Comparison of ENCODE assay signal across 8 cellular contexts in the genomic region with DNA sequence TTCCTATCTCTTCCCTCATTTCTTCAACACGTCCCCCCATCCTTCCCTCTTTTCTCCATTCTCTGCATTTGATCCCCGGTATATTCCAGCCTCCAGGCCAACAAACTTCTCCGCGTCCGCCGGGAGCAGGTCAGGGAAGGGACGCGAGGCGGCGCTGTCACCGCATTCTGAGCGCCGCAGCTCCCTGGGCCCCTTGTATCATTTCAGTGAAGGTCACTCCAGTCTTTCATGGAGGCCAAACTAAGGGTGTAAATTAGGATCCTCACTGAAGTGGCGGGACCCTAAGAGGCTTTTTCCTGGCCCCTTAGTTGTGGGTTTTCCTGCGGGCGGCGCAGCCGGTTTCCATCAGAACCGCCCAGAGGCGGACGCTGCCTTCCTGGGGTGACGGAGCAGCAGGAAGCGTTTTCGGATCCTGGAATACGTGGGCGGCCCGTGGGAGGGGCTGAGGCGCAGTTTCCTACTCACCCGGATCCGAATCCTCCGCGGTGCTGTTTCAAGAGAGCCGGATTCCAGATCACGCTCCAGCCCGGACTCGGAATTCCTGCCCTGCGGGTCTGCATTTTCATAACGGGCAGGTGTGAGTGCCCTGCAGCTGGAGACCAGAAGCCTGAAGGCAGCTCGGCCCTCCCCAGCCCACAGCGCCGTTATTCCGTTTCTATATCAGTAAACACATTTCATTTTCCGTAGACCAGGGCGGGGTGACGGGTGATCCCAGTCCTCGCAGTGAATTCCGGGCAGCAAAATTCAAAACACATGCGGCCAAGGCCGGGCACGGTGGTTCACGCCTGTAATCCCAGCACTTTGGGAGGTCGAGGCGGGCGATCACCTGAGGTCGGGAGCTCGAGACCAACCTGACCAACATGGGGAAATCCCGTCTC. TPM values are rescaled to one million over a fixed set of nuclear protein-coding genes. Genes with fewer than 3 reads are reported as not detected.
A peak's percentile ranks its signal among the peaks of the same experiment; 100 is the strongest.
DNase-seq lines count a peak whose midpoint lies in the region; ATAC-seq, FAIRE-seq and TF ChIP-seq lines count a peak whose summit lies in the region.

No MANE protein-coding gene starts in this region.

- in situ Hi-C loops in KBM-7 (cut with MboI; ENCODE audit: low pct_unique_long_range_greater_than_20kb, low sequenced_read_pairs), result no loop called here
- in situ Hi-C loops in K562 (cut with MboI), result loop anchor here (5.0 kb wide), 2 partner anchors 42 to 202 kb away; no protein-coding TSS in a partner anchor

- H3K79me2 ChIP-seq in K562 (ENCODE audit: control insufficient read depth, insufficient read depth, low read length), result peaks cover 43% of the 10 kb centered on the region

- H3K36me3 ChIP-seq in K562 (ENCODE audit: control insufficient read depth, insufficient read depth, low read length), result no peaks in the 10 kb centered on the region
- H3K36me3 ChIP-seq in psoas muscle (ENCODE audit: insufficient read depth in 1 of 2, low read depth in 1 of 2), result no peaks in the 10 kb centered on the region

- peak overlapping the region; percentile 92 for H2AFZ ChIP-seq in K562 (ENCODE audit: low read depth, low read length)

- TF ChIP-seq CTCF in GM12873 (IDR thresholded peaks at IDR 0.05; ENCODE audit: insufficient read depth, low read depth, low read length, missing control alignments), result peak; percentile 92
- peak; percentile 96 to 99 (median 96) for TF ChIP-seq CTCF in K562 (IDR thresholded peaks at IDR 0.05 in 2 of 3, conservative IDR thresholded peaks at IDR 0.05 in 1 of 3; ENCODE audit: insufficient read depth in 2 of 3, low read depth in 1 of 3, low read length in 3 of 3)
- TF ChIP-seq CTCF in psoas muscle (IDR thresholded peaks at IDR 0.05), result peak; percentile 77

- no peaks in the 10 kb centered on the region for H3K9me3 ChIP-seq in K562 (replicated peaks; ENCODE audit: control insufficient read depth, insufficient read depth, low read depth, low read length)
- H3K9me3 ChIP-seq in psoas muscle, result no peaks in the 10 kb centered on the region

- BruUV-seq in K562 (replicated peaks; lab: Mats Ljungman, UMichigan), result TSS peak; percentile 64

- peak; percentile 79 for TF ChIP-seq POLR2A in K562 (conservative IDR thresholded peaks at IDR 0.05)

- H3K27me3 ChIP-seq in K562 (ENCODE audit: control insufficient read depth in 2 of 2, insufficient read depth in 2 of 2, low read length in 2 of 2) (no peaks in the 10 kb centered on the region), psoas muscle (ENCODE audit: insufficient read depth in 3 of 3, low read length in 2 of 3) (no peaks in the 10 kb centered on the region)

- H3K4me3 ChIP-seq in K562, result peak overlapping the region; percentile 51
- H3K4me3 ChIP-seq in psoas muscle, result peak overlapping the region; percentile 75

- ATAC-seq in K562 (peak; percentile 64), psoas muscle (peak; percentile 71 to 82 (median 78)), HG02870 (IDR thresholded peaks at IDR 0.05; ENCODE audit: unreplicated experiment) (no peak), HG02763 (IDR thresholded peaks at IDR 0.05; ENCODE audit: unreplicated experiment) (no peak)

- H3K27ac ChIP-seq in K562 (ENCODE audit: extremely low read depth, low read depth, low read length) (peak overlapping the region; percentile 87), psoas muscle (peak overlapping the region; percentile 85)

- FAIRE-seq in K562 (lab: Jason Lieb, UNC), result peak; percentile 70

- intact Hi-C loops in K562 (cut with micrococcal nuclease), result loop anchor here (1.0 to 5.0 kb wide), 4 partner anchors 41 to 197 kb away; a partner anchor contains a TSS
- intact Hi-C loops in psoas muscle (cut with DNase I), result loop anchor here (2.0 kb wide), 2 partner anchors 41 to 43 kb away; no protein-coding TSS in a partner anchor

- under 1% methylated on average over 57 of the region's 57 CpGs for WGBS in K562 (ENCODE audit: insufficient coverage, low coverage, missing lambda C conversion rate)
- WGBS in psoas muscle, 3 donors, result 0% methylated on average over 57 of the region's 57 CpGs

- no peaks in the 10 kb centered on the region; the same call in 1 of the 2 replicates for H4K20me1 ChIP-seq in K562 (replicated peaks; ENCODE audit: control insufficient read depth, insufficient read depth, low read length)

- TF ChIP-seq RAD21 in K562 (CRISPR knock-in tag; conservative IDR thresholded peaks at IDR 0.05 in 1 of 2, IDR thresholded peaks at IDR 0.05 in 1 of 2), result peak; percentile 86 to 89

- CTCF ChIA-PET in K562 (lab: Yijun Ruan, JAX; ENCODE audit: low intra/inter-chr PET ratio), result interaction anchor here (0.6 to 5.5 kb wide), 5 partner anchors 43 to 867 kb away, joined by 3 to 68 read pairs (median 5); no protein-coding TSS in a partner anchor

- TF ChIP-seq EP300 in K562 (IDR thresholded peaks at IDR 0.05; ENCODE audit: low read length), result no peak

- no peaks in the 10 kb centered on the region for H3K9me1 ChIP-seq in K562 (ENCODE audit: control insufficient read depth, insufficient read depth, low read length)

- peaks cover 46% of the 10 kb centered on the region in 2 experiments for H3K4me1 ChIP-seq in K562 (replicated peaks in 1 of 2; ENCODE audit: control insufficient read depth in 2 of 2, insufficient read depth in 2 of 2, low read length in 2 of 2)
- H3K4me1 ChIP-seq in psoas muscle, result peaks cover 21% of the 10 kb centered on the region

- peak overlapping the region; percentile 81 for H3K4me2 ChIP-seq in K562 (ENCODE audit: insufficient read depth, low read length)

- H3K9ac ChIP-seq in K562 (ENCODE audit: insufficient read depth in 1 of 2, low read depth in 2 of 2, low read length in 2 of 2), result peak overlapping the region; percentile 81 to 98

- POLR2A ChIA-PET in K562 (lab: Yijun Ruan, JAX), result interaction anchor here (0.6 to 2.7 kb wide), 8 partner anchors 15 to 42 kb away, joined by 3 to 8 read pairs (median 3); no protein-coding TSS in a partner anchor

- peak; percentile 93 for DNase-seq in KBM-7
- DNase-seq in T-helper 9 cell, result peak; percentile 46
- DNase-seq in K562 (ENCODE audit: extremely low read depth in 1 of 4, low spot score in 3 of 4), result peak; percentile 80 to 94 (median 84)
- DNase-seq in hippocampal formation (lab: John Stamatoyannopoulos, UW), result peak; percentile 50 to 67
- DNase-seq in psoas muscle, result peak; percentile 91 to 93

TF ChIP-seq in K562, 482 proteins besides CTCF, POLR2A, EP300 and RAD21 (continues in another document):
- TF ChIP-seq, protein P1, sequence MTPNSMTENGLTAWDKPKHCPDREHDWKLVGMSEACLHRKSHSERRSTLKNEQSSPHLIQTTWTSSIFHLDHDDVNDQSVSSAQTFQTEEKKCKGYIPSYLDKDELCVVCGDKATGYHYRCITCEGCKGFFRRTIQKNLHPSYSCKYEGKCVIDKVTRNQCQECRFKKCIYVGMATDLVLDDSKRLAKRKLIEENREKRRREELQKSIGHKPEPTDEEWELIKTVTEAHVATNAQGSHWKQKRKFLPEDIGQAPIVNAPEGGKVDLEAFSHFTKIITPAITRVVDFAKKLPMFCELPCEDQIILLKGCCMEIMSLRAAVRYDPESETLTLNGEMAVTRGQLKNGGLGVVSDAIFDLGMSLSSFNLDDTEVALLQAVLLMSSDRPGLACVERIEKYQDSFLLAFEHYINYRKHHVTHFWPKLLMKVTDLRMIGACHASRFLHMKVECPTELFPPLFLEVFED (CRISPR knock-in tag; conservative IDR thresholded peaks at IDR 0.05), result peak; percentile 93

RNA-seq across cellular contexts. Expression of a gene that starts 3.6 kb away (rescaled TPM):
- 35.0 and 75.6 TPM in 2 replicates for total RNA-seq in K562 (2011; cell fraction: chromatin; rRNA removed; ENCODE audit: low replicate concordance)
- 77.2 and 77.4 TPM in 2 replicates for total RNA-seq in K562 (2011; cell fraction: nucleolus; rRNA removed)
- 59.2 and 67.5 TPM in 2 replicates for total RNA-seq in K562 (2011; cell fraction: nucleoplasm; rRNA removed)
- total RNA-seq in K562 (2014; rRNA removed), result 22.0 and 25.4 TPM in 2 replicates
- total RNA-seq in K562 (2014; rRNA removed; fragmentation: Illumina TruSeq; extraction: Trizol), result 13.6 and 16.1 TPM in 2 replicates
- 16.1 and 16.7 TPM in 2 replicates for total RNA-seq in K562 (2015; rRNA removed; fragmentation: Illumina TruSeq; extraction: Trizol)
- total RNA-seq in K562 (2021), result 11.4 and 11.8 TPM in 2 replicates
- 24.6 and 32.7 TPM in 2 replicates for polyA plus RNA-seq in K562 (2011; rRNA removed)
- polyA plus RNA-seq in K562 (2011; cell fraction: cytosol; rRNA removed), result 27.7 and 40.0 TPM in 2 replicates
- polyA plus RNA-seq in K562 (2011; cell fraction: nucleus; rRNA removed), result 50.2 and 51.7 TPM in 2 replicates
- polyA plus RNA-seq in K562 (2012), result 14.4 and 20.5 TPM in 2 replicates
- 19.5 and 19.6 TPM in 2 replicates for polyA plus RNA-seq in K562 (2014; fragmentation: Illumina TruSeq; extraction: Trizol)
- polyA plus RNA-seq in K562 (2014; fragmentation: Nextera tagmentation; extraction: Ambion mirVana), result 10 to 100 TPM; 13.5 to 18.0 TPM
- 15.3 and 20.2 TPM in 2 replicates for polyA plus RNA-seq in K562 (2014; rRNA removed)
- polyA minus RNA-seq in K562 (2011; rRNA and poly(A)+ RNA removed), result 26.3 and 28.2 TPM in 2 replicates
- 12.5 and 16.1 TPM in 2 replicates for polyA minus RNA-seq in K562 (2011; cell fraction: cytosol; rRNA and poly(A)+ RNA removed)
- 8.2 and 14.7 TPM in 2 replicates for polyA minus RNA-seq in K562 (2011; cell fraction: nucleus; rRNA and poly(A)+ RNA removed)
- total RNA-seq in psoas muscle, result 1 to 10 TPM; 2.7 to 5.7 (median 4.2) TPM
- polyA plus RNA-seq in psoas muscle, result 1 to 10 TPM; 4.1 to 5.7 (median 5.0) TPM

RNA-seq across cellular contexts. Expression of a gene that starts 42.8 kb away (rescaled TPM):
- total RNA-seq in K562 (2011; cell fraction: chromatin; rRNA removed; ENCODE audit: low replicate concordance), result 1.2 TPM in 1 of 2 replicates, not detected in the other
- total RNA-seq in K562 (2011; cell fraction: nucleolus; rRNA removed), result 4.2 and 5.5 TPM in 2 replicates
- 0.59 and 0.69 TPM in 2 replicates for total RNA-seq in K562 (2011; cell fraction: nucleoplasm; rRNA removed)
- total RNA-seq in K562 (2014; rRNA removed) (0.24 and 0.41 TPM in 2 replicates), K562 (2014; rRNA removed; fragmentation: Illumina TruSeq; extraction: Trizol) (not detected in 2 replicates), K562 (2015; rRNA removed; fragmentation: Illumina TruSeq; extraction: Trizol) (0.65 and 1.4 TPM in 2 replicates), K562 (2021) (9.7 and 11.5 TPM in 2 replicates), psoas muscle (100 to 1,000 TPM; 185 to 402 (median 277) TPM)
- polyA plus RNA-seq in K562 (2011; rRNA removed) (0.31 and 0.98 TPM in 2 replicates), K562 (2014; fragmentation: Illumina TruSeq; extraction: Trizol) (0.55 TPM in 1 of 2 replicates, not detected in the other), K562 (2014; fragmentation: Nextera tagmentation; extraction: Ambion mirVana) (under 1 TPM; 0.07 to 0.66 TPM), K562 (2014; rRNA removed) (0.49 and 1.7 TPM in 2 replicates), psoas muscle (100 to 1,000 TPM; 138 to 237 (median 218) TPM)
- polyA plus RNA-seq in K562 (2011; cell fraction: cytosol; rRNA removed), result 0.15 and 0.46 TPM in 2 replicates
- polyA plus RNA-seq in K562 (2011; cell fraction: nucleus; rRNA removed), result 0.21 and 2.2 TPM in 2 replicates
- polyA plus RNA-seq in K562 (2012), result 0.92 and 2.4 TPM in 2 replicates
- polyA minus RNA-seq in K562 (2011; rRNA and poly(A)+ RNA removed), result not detected in 2 replicates
- 2.4 and 4.1 TPM in 2 replicates for polyA minus RNA-seq in K562 (2011; cell fraction: cytosol; rRNA and poly(A)+ RNA removed)
- polyA minus RNA-seq in K562 (2011; cell fraction: nucleus; rRNA and poly(A)+ RNA removed), result 0.54 and 0.56 TPM in 2 replicates

Comparison
In these comparisons a context has a peak if more than half of its experiments do, and no peak if none do; other contexts are left out.
1. ATAC-seq: peak in K562 (single experiment) and psoas muscle (4 of 4); none in HG02870 (single experiment) and HG02763 (single experiment).
2. RNA of a gene that starts 42.8 kb away (total RNA-seq): 185 to 402 TPM in psoas muscle; 0.24 to 11.5 TPM in K562; every median in the first group is over 10 times any median in the second.
3. Peak in every context shown above with its lines, with median percentiles within 50 percentile points of each other: CTCF ChIP-seq and DNase-seq.